In genomic region chr7:149494738-149495368, GRCh38 we compare ENCODE assay signal across 9 cellular contexts. TPM values are rescaled to one million over a fixed set of nuclear protein-coding genes. Genes with fewer than 3 reads are reported as not detected.
DNase-seq lines count a peak whose midpoint lies in the region; ATAC-seq and TF ChIP-seq lines count a peak whose summit lies in the region.
"Had no signal": no experiment of that assay in that cellular context is flagged by ENCODE, and none has a peak within 500 bp of the region (broad histone marks: within the 10 kb centered on the region; RNA-seq: fewer than 3 reads in every experiment).

No MANE protein-coding gene starts in this region.

- no peak overlapping the region for H3K4me2 ChIP-seq in neural progenitor cell

- H3K36me3 ChIP-seq in neural progenitor cell, result no peaks in the 10 kb centered on the region

- peaks cover 25% of the 10 kb centered on the region for H3K36me3 Mint-ChIP-seq in neural progenitor cell

- H3K27ac Mint-ChIP-seq in neural progenitor cell, result no peak overlapping the region

- peak overlapping the region; percentile 99 for H3K4me3 Mint-ChIP-seq in neural progenitor cell

- H3K27me3 ChIP-seq in dorsolateral prefrontal cortex (no peaks in the 10 kb centered on the region), neural progenitor cell (peaks cover 20% of the 10 kb centered on the region)

- H3F3A ChIP-seq in neural progenitor cell (ENCODE audit: low read depth), result no peaks in the 10 kb centered on the region

- H2AFZ ChIP-seq in neural progenitor cell (replicated peaks), result no peak overlapping the region

- peaks cover 17% of the 10 kb centered on the region for H3K4me1 Mint-ChIP-seq in neural progenitor cell

- H3K27me3 Mint-ChIP-seq in neural progenitor cell (ENCODE audit: insufficient read depth, low read depth), result peaks cover 7% of the 10 kb centered on the region

- no peak for ATAC-seq in HG02938 (IDR thresholded peaks at IDR 0.05; ENCODE audit: unreplicated experiment)

- peaks cover 3% of the 10 kb centered on the region for H3K4me1 ChIP-seq in neural progenitor cell

- peaks cover 25% of the 10 kb centered on the region for H3K79me2 ChIP-seq in neural progenitor cell (ENCODE audit: low read depth)

- H3K4me3 ChIP-seq in dorsolateral prefrontal cortex, result peak overlapping the region in 31 of 59 donors; percentile 3 to 82 (median 69)
- H3K4me3 ChIP-seq in neural progenitor cell, result no peak overlapping the region

- intact Hi-C loops in dorsolateral prefrontal cortex (cut with DNase I), result loop anchor here (5.0 kb wide), 6 partner anchors 33 to 253 kb away; partner anchors contain the start of genes ZNF777 (in 2 of the 2) and ZNF783 (in 1 of the 2)

- H3K27ac ChIP-seq in dorsolateral prefrontal cortex, result peak overlapping the region in 48 of 59 donors; percentile 0 to 84 (median 50)
- no peak overlapping the region for H3K27ac ChIP-seq in neural progenitor cell

- DNase-seq in CD1c-positive myeloid dendritic cell (ENCODE audit: extremely low spot score) (peak; percentile 83), NAMALWA (ENCODE audit: low spot score) (peak; percentile 29), dorsolateral prefrontal cortex (no peak), neural progenitor cell (ENCODE audit: low spot score) (no peak), NCI-H82 treated with DMSO at 0.1 percent for 48 hours (lab: John Stamatoyannopoulos, UW; ENCODE audit: unreplicated experiment) (no peak), cerebellum (ENCODE audit: low spot score) (no peak)
- DNase-seq in stimulated activated CD8-positive, alpha-beta memory T cell treated with anti-CD3 and anti-CD28 coated beads, Interleukin-4, amount 100 ng/mL, for 48 hours, result no peak
- DNase-seq: SW 1271 had no signal

- TF ChIP-seq CTCF in dorsolateral prefrontal cortex (IDR thresholded peaks at IDR 0.05 in 54 of 56, conservative IDR thresholded peaks at IDR 0.05 in 2 of 56; ENCODE audit: low read depth in 1 of 56, partially characterized antibody in 56 of 56) (no peak), neural progenitor cell (IDR thresholded peaks at IDR 0.05) (no peak)

- no peaks in the 10 kb centered on the region for H3K9me3 Mint-ChIP-seq in neural progenitor cell

- H4K20me1 ChIP-seq in neural progenitor cell (ENCODE audit: low read depth), result peaks cover 22% of the 10 kb centered on the region

- no peak overlapping the region for H3K9ac ChIP-seq in neural progenitor cell

- H3K9me3 ChIP-seq in neural progenitor cell (ENCODE audit: low read depth), result no peaks in the 10 kb centered on the region

RNA-seq across cellular contexts. Expression of gene ZNF746, which starts 2.8 kb away (rescaled TPM):
- 10 to 100 TPM; 17.9 to 38.3 (median 26.7) TPM for total RNA-seq in dorsolateral prefrontal cortex
- 11.0 and 24.1 TPM in 2 replicates for total RNA-seq in neural progenitor cell (ENCODE audit: low replicate concordance)
- total RNA-seq in cerebellum, result 14.1 TPM

RNA-seq across cellular contexts. Expression of gene ZNF777, which starts 34.0 kb away (rescaled TPM):
- total RNA-seq in dorsolateral prefrontal cortex (10 to 100 TPM in 119 of 120 experiments, 1 to 10 TPM in 1; 9.8 to 20.4 (median 15.0) TPM), neural progenitor cell (ENCODE audit: low replicate concordance) (6.6 and 11.7 TPM in 2 replicates), cerebellum (4.9 TPM)

Comparison
In these comparisons a context has a peak if more than half of its experiments do, and no peak if none do; other contexts are left out.
1. DNase-seq: peak in CD1c-positive myeloid dendritic cell (single experiment) and NAMALWA (single experiment); none in dorsolateral prefrontal cortex (0 of 10), neural progenitor cell (single experiment), stimulated activated CD8-positive, alpha-beta memory T cell treated with anti-CD3 and anti-CD28 coated beads, Interleukin-4, amount 100 ng/mL, for 48 hours (single experiment), NCI-H82 treated with DMSO at 0.1 percent for 48 hours (single experiment) and cerebellum (single experiment).